ENCODE assay signal across 29 cellular contexts in the genomic region with DNA sequence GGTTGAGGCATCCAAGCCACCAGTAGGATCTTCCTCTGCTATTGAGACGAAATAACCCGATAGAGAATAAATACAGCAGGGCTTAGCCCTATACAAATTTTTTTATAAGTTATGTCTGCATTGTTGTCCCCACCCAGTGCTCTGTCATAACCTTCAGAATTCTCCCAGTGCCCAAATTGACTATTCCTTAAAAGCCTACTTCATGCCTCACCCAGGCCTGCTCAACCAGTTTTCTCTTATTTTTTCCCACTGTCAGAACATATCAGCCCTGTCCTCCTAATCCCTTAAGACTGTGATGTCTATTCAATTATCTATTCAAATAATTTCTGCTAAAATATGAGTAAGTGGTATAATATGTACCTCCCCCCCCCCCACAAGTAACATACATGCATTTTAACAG.
"Had no signal": no experiment of that assay in that cellular context is flagged by ENCODE, and none has a peak within 500 bp of the region (broad histone marks: within the 10 kb centered on the region; RNA-seq: fewer than 3 reads in every experiment).

No MANE protein-coding gene starts in this region.

- H3K4me3 Mint-ChIP-seq: immature natural killer cell; mesothelial cell of epicardium; naive B cell; natural killer cell; nephron progenitor cell; neural progenitor cell; stimulated activated naive B cell treated with anti-CD40 and anti-IgM and Interleukin-4, amounts not matched to agents 10 μg/mL and 1 μg/mL and 100 μg/mL, for 72 hours had no signal

- H3K36me3 Mint-ChIP-seq: immature natural killer cell, mesothelial cell of epicardium, natural killer cell, neural progenitor cell had no signal

- ATAC-seq: left colon; left lung; lower lobe of right lung; natural killer cell; psoas muscle; right lobe of liver; stimulated activated naive CD8-positive, alpha-beta T cell treated with anti-CD3 and anti-CD28 coated beads, Interleukin-15, Interleukin-2, amounts not matched to agents 100 U/mL and 50 U/mL, for 24 hours; upper lobe of right lung had no signal

- H3K27ac ChIP-seq: left lung, lower lobe of right lung, neural progenitor cell, neutrophil, parathyroid adenoma, psoas muscle, right lobe of liver, stomach, testis, thyroid gland, transverse colon, upper lobe of right lung had no signal

- H3K27ac Mint-ChIP-seq: immature natural killer cell; mesothelial cell of epicardium; naive B cell; natural killer cell; nephron progenitor cell; neural progenitor cell; stimulated activated naive B cell treated with anti-CD40 and anti-IgM and Interleukin-4, amounts not matched to agents 10 μg/mL and 1 μg/mL and 100 μg/mL, for 72 hours had no signal

- H3K9me3 Mint-ChIP-seq: naive B cell, natural killer cell, nephron progenitor cell, neural progenitor cell had no signal

- DNase-seq: hypothalamus; immature natural killer cell; kidney; left colon; left lung; lower lobe of right lung; mammary epithelial cell; mesendoderm; naive B cell; natural killer cell; nephron progenitor cell; occipital lobe; psoas muscle; right lobe of liver; stimulated activated CD4-positive, alpha-beta T cell treated with anti-CD3 and anti-CD28 coated beads, Interleukin-12 subunit alpha, Interleukin-12 subunit beta, amount 100 ng/mL, for 4 hours; stimulated activated CD4-positive, alpha-beta T cell treated with anti-CD3 and anti-CD28 coated beads, Interleukin-15, amount 100 ng/mL, for 24 hours; stimulated activated CD4-positive, alpha-beta T cell treated with anti-CD3 and anti-CD28 coated beads, Interleukin-2, amount 100 ng/mL, for 24 hours; stimulated activated CD4-positive, alpha-beta T cell treated with anti-CD3 and anti-CD28 coated beads, Interleukin-4, amount 100 ng/mL, for 1 hour; stimulated activated naive B cell treated with anti-CD40 and anti-IgM and Interleukin-4, amounts not matched to agents 10 μg/mL and 1 μg/mL and 100 μg/mL, for 72 hours; stimulated activated naive CD8-positive, alpha-beta T cell treated with anti-CD3 and anti-CD28 coated beads, Interleukin-15, Interleukin-2, amounts not matched to agents 100 U/mL and 50 U/mL, for 24 hours; stomach; testis; thyroid gland; transverse colon; upper lobe of right lung had no signal

- H3K27me3 Mint-ChIP-seq: naive B cell; stimulated activated naive B cell treated with anti-CD40 and anti-IgM and Interleukin-4, amounts not matched to agents 10 μg/mL and 1 μg/mL and 100 μg/mL, for 72 hours had no signal

- H3K4me1 Mint-ChIP-seq: immature natural killer cell, naive B cell, natural killer cell, nephron progenitor cell had no signal
